ENCODE assay signal across 18 cellular contexts in the genomic region with DNA sequence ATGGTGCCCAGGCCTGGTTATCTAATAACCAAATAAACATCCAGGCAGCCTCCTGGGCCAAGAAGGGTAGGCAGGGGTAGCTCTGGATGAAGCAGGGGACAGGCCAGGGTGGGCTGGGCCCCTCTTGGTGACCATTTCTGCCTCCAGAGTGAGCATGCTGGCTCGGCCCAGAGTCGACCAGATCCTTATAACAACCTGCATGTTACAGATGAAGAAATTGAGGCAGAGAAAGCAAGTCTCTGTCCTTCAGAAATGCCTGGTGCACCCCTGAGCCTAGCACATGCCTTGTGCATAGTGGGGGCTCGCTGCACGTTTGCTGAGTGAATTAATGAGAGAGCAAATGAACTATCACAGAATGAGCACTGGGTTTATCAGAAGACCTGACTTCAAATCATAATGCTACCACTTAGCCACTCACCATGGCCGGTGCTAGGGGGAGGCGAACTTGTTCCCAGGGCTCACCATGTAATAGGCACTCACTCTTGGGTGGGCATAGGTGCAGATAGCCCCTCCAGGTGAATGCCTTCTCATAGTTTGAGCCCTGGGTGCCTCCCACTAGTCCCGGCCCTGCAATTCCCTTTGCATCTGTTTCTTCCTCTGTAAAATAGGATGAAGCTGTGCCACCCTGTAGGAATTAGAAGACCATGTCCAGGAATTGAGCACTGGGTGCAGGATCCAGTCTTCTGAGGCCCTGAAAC. TPM values are rescaled to one million over a fixed set of nuclear protein-coding genes. Genes with fewer than 3 reads are reported as not detected.
DNase-seq lines count a peak whose midpoint lies in the region; TF ChIP-seq lines count a peak whose summit lies in the region.
"Had no signal": no experiment of that assay in that cellular context is flagged by ENCODE, and none has a peak within 500 bp of the region (broad histone marks: within the 10 kb centered on the region; RNA-seq: fewer than 3 reads in every experiment).

No MANE protein-coding gene starts in this region.

- H3T11ph ChIP-seq in H9 (ENCODE audit: low read length): no peak overlapping the region

- H3K4ac ChIP-seq in H9 (ENCODE audit: low read depth, low read length): no peak overlapping the region

- no peak overlapping the region for H2AK5ac ChIP-seq in H9 (ENCODE audit: insufficient read length, low read length)

- H3K56ac ChIP-seq in H9 (ENCODE audit: insufficient read length, low read depth, low read length): no peak overlapping the region

- no peaks in the 10 kb centered on the region for H3K79me1 ChIP-seq in H9 (ENCODE audit: insufficient read depth, low read depth, low read length, poor library complexity, severe bottlenecking)

- no peak overlapping the region for H3K4me2 ChIP-seq in H9 (ENCODE audit: insufficient read depth, insufficient read length, low read length)
- H3K4me2 ChIP-seq: BLaER1, GM23338 had no signal

- H3K9ac ChIP-seq in H9 (ENCODE audit: extremely low read depth, insufficient read length, low read length): no peak overlapping the region
- H3K9ac ChIP-seq: BLaER1 had no signal

- H2BK15ac ChIP-seq in H9 (ENCODE audit: low read depth, low read length): no peak overlapping the region

- no peak overlapping the region for H2BK12ac ChIP-seq in H9 (ENCODE audit: insufficient read length, low read depth, low read length)

- no peak overlapping the region for H3K27ac ChIP-seq in H9 (ENCODE audit: insufficient read length, low read depth, low read length)
- no peak overlapping the region for H3K27ac ChIP-seq in Peyer's patch
- H3K27ac ChIP-seq: BLaER1 had no signal

- H3K23me2 ChIP-seq in H9 (ENCODE audit: insufficient read length, low read depth, low read length, poor library complexity, severe bottlenecking): peaks cover 13% of the 10 kb centered on the region

- no peak overlapping the region for H2BK20ac ChIP-seq in H9 (ENCODE audit: low read depth, low read length, poor library complexity, severe bottlenecking)

- no peak overlapping the region for H4K91ac ChIP-seq in H9 (ENCODE audit: insufficient read length, low read depth, low read length)

- no peak overlapping the region for H4K8ac ChIP-seq in H9 (replicated peaks; ENCODE audit: insufficient read length, low read depth, low read length)

- H2BK120ac ChIP-seq in H9 (ENCODE audit: low read depth, low read length, poor library complexity, severe bottlenecking): no peak overlapping the region

- H3K9me3 Mint-ChIP-seq in H9 (peaks cover under 1 to 2% of the 10 kb centered on the region in 2 experiments; a peak in 2 of 5 replicates), nephron (peaks cover 4% of the 10 kb centered on the region), type B pancreatic cell (no peaks in the 10 kb centered on the region)
- H3K9me3 Mint-ChIP-seq: CD4-positive, alpha-beta memory T cell had no signal

- no peak overlapping the region for H2BK5ac ChIP-seq in H9 (ENCODE audit: insufficient read length, low read length)

- no peak overlapping the region for H2AFZ ChIP-seq in H9 (ENCODE audit: low read length)
- H2AFZ ChIP-seq: GM23338 had no signal

- no peaks in the 10 kb centered on the region for H4K20me1 ChIP-seq in H9 (ENCODE audit: control insufficient read depth, insufficient read depth, insufficient read length)
- H4K20me1 ChIP-seq: BLaER1 had no signal

- no peak for TF ChIP-seq POLR2A in Peyer's patch (IDR thresholded peaks at IDR 0.05)

- H3K27ac Mint-ChIP-seq in H9: no peak overlapping the region
- H3K27ac Mint-ChIP-seq in nephron: peak overlapping the region; percentile 31 to 83 (median 83)
- H3K27ac Mint-ChIP-seq in type B pancreatic cell: no peak overlapping the region
- H3K27ac Mint-ChIP-seq: CD14-positive monocyte, GM23338 had no signal

- H3K4me1 Mint-ChIP-seq in H9 (peaks cover 24 to 27% of the 10 kb centered on the region in 2 experiments), nephron (peaks cover 37% of the 10 kb centered on the region), type B pancreatic cell (ENCODE audit: unreplicated experiment) (peaks cover 7% of the 10 kb centered on the region)
- H3K4me1 Mint-ChIP-seq: CD14-positive monocyte; CD4-positive, alpha-beta memory T cell had no signal

- no peak overlapping the region for H4K5ac ChIP-seq in H9 (ENCODE audit: insufficient read length, low read depth, low read length)

- no peak overlapping the region for H3K4me3 Mint-ChIP-seq in H9
- H3K4me3 Mint-ChIP-seq in nephron: no peak overlapping the region
- H3K4me3 Mint-ChIP-seq in type B pancreatic cell: no peak overlapping the region
- H3K4me3 Mint-ChIP-seq: CD14-positive monocyte; CD4-positive, alpha-beta memory T cell; GM23338 had no signal

- DNase-seq in H9: peak; percentile 12
- peak; percentile 29 for DNase-seq in ecto neural progenitor cell (ENCODE audit: low spot score)
- peak; percentile 42 for DNase-seq in type B pancreatic cell (ENCODE audit: extremely low spot score, unreplicated experiment)
- DNase-seq in SW 1271 (lab: John Stamatoyannopoulos, UW): no peak
- DNase-seq in NCI-H82 (lab: John Stamatoyannopoulos, UW): no peak
- no peak for DNase-seq in Peyer's patch
- DNase-seq: 8988T; CD4-positive, alpha-beta memory T cell; DMS153; DMS79; GDM1; H7 had no signal

- no CpG with 5 or more reads among the region's 7 CpGs for WGBS in H9 (ENCODE audit: extremely low coverage, insufficient read length, low lambda C conversion rate)

- H3K23ac ChIP-seq in H9 (ENCODE audit: insufficient read length, low read depth, low read length): no peak overlapping the region

- peaks cover 0 to 3% (median 0%) of the 10 kb centered on the region in 3 experiments; a peak in 1 of 7 replicates for H3K36me3 Mint-ChIP-seq in H9 (ENCODE audit: insufficient read depth in 1 of 3, low read depth in 3 of 3)
- no peaks in the 10 kb centered on the region for H3K36me3 Mint-ChIP-seq in nephron (ENCODE audit: low read depth)
- H3K36me3 Mint-ChIP-seq in type B pancreatic cell: no peaks in the 10 kb centered on the region
- H3K36me3 Mint-ChIP-seq: CD14-positive monocyte; CD4-positive, alpha-beta memory T cell had no signal

- H3K4me3 ChIP-seq in Peyer's patch: no peak overlapping the region
- H3K4me3 ChIP-seq: BLaER1, GM23338 had no signal

- H3K9me3 ChIP-seq in H9 (ENCODE audit: control insufficient read depth, low read depth, low read length): no peaks in the 10 kb centered on the region
- H3K9me3 ChIP-seq in Peyer's patch: no peaks in the 10 kb centered on the region

- H3K14ac ChIP-seq in H9 (ENCODE audit: insufficient read depth, low read length): no peak overlapping the region

- no peaks in the 10 kb centered on the region for H3K36me3 ChIP-seq in Peyer's patch
- H3K36me3 ChIP-seq: BLaER1 had no signal

- H3K79me2 ChIP-seq in H9 (ENCODE audit: insufficient read depth, low read length): no peaks in the 10 kb centered on the region

- H3K4me1 ChIP-seq in H9 (ENCODE audit: insufficient read depth, low read length) (peaks cover 7% of the 10 kb centered on the region; the same call in 1 of the 2 replicates), Peyer's patch (no peaks in the 10 kb centered on the region)
- H3K4me1 ChIP-seq: BLaER1 had no signal

- H3K18ac ChIP-seq in H9 (ENCODE audit: insufficient read length, low read depth, low read length): no peak overlapping the region

- TF ChIP-seq CTCF in H9 (conservative IDR thresholded peaks at IDR 0.05): no peak
- TF ChIP-seq CTCF in nephron (IDR thresholded peaks at IDR 0.05; ENCODE audit: unreplicated experiment in 3 of 3): no peak
- TF ChIP-seq CTCF in type B pancreatic cell (conservative IDR thresholded peaks at IDR 0.05): no peak
- no peak for TF ChIP-seq CTCF in Peyer's patch (IDR thresholded peaks at IDR 0.05)

- H3K27me3 Mint-ChIP-seq in H9 (ENCODE audit: low read depth) (peaks cover 61% of the 10 kb centered on the region), nephron (ENCODE audit: low read depth) (peaks cover 8% of the 10 kb centered on the region), type B pancreatic cell (peaks cover 69% of the 10 kb centered on the region)

- H3K27me3 ChIP-seq in H9 (ENCODE audit: insufficient read depth, low read length) (peaks cover 10% of the 10 kb centered on the region; the same call in 1 of the 2 replicates), Peyer's patch (peaks cover 0 to 6% of the 10 kb centered on the region in 2 donors)

RNA-seq across cellular contexts. Expression of a gene that starts 3.8 kb away (rescaled TPM):
- total RNA-seq in H9 (2021): 0.68 and 1.1 TPM in 2 replicates
- total RNA-seq in type B pancreatic cell (ENCODE audit: low replicate concordance): 0.26 and 0.53 TPM in 2 replicates
- total RNA-seq in Peyer's patch: not detected
- total RNA-seq: A673; CD4-positive, alpha-beta memory T cell; HepG2 had no signal

Comparison
In these comparisons a context has a peak if more than half of its experiments do, and no peak if none do; other contexts are left out.
1. DNase-seq: peak in H9 (single experiment), ecto neural progenitor cell (single experiment) and type B pancreatic cell (single experiment); none in SW 1271 (0 of 2), NCI-H82 (single experiment) and Peyer's patch (0 of 3).
2. H3K27ac Mint-ChIP-seq: peak in nephron (3 of 3); none in H9 (0 of 3) and type B pancreatic cell (single experiment).